ENCODE assay signal across 16 cellular contexts in the genomic region with DNA sequence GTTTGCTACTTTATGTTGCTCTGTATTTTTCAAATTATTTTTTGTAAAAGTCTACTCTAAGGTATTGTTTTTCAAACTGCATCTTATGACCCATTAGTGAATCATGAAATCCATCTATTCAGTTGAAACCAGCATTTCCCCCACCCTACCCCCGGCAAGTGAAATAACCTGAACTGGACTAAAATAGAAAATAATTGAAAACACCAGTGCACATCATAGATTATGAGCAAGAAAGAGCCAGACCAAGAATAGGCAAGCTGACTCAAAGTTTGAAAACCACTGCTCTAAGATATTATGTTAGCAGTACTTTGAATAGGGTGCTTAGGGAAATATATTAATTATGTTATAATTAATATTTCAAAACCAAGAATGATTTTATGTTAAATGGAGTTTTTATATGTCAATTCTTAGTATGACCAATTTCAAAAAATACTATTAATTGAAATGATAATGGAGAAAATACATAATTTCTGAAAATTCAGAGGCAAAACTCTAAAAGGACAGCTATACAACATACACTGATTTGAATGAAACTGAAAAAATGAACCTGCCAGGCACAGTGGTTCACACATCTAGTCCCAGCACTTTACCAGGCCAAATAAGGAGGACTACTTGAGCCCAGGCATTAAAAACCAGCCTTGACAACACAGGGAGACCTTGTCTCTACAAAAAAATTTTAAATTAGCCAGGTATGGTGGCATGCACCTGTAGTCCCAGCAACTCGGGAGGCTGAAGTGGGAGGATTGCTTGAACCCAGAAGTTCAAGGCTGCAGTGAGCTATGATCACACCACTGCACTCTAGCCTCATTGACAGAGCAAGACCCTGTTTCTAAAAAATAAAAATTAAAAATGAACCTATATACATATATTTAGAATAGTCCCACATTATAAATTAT.
DNase-seq lines count a peak whose midpoint lies in the region; ATAC-seq, FAIRE-seq and TF ChIP-seq lines count a peak whose summit lies in the region.
"Had no signal": no experiment of that assay in that cellular context is flagged by ENCODE, and none has a peak within 500 bp of the region (broad histone marks: within the 10 kb centered on the region; RNA-seq: fewer than 3 reads in every experiment).

No MANE protein-coding gene starts in this region.

- no peak for TF ChIP-seq POLR2A in HepG2 (IDR thresholded peaks at IDR 0.05; ENCODE audit: insufficient read depth in 1 of 2, low read depth in 2 of 2, low read length in 2 of 2)

- no peak for TF ChIP-seq EP300 in HepG2 (IDR thresholded peaks at IDR 0.05; ENCODE audit: low read depth in 2 of 2, low read length in 2 of 2)
- TF ChIP-seq EP300 in HepG2 (CRISPR knock-in tag; IDR thresholded peaks at IDR 0.05; ENCODE audit: borderline replicate concordance) = no peak

- H3K4me1 ChIP-seq in HepG2 (ENCODE audit: insufficient read depth, low read length) = peaks cover 34% of the 10 kb centered on the region
- H3K4me1 ChIP-seq: breast epithelium, sigmoid colon had no signal

- no peak for FAIRE-seq in HepG2 (lab: Jason Lieb, UNC)
- FAIRE-seq: H1 had no signal

- POLR2A ChIA-PET in HepG2 (lab: Yijun Ruan, JAX) = interaction anchor here (1.5 kb wide), 1 partner anchor 172 kb away, joined by 12 read pairs; the partner anchor contains the start of gene AMD1

- DNase-seq in GM06990 (ENCODE audit: extremely low read depth, insufficient read length) = peak; percentile 18
- no peak for DNase-seq in HepG2 (ENCODE audit: low spot score)
- DNase-seq in NCI-H345 (lab: John Stamatoyannopoulos, UW) = no peak
- no peak for DNase-seq in activated effector memory CD4-positive, alpha-beta T cell treated with Interleukin-2 at 50 U/mL for 16 hours
- DNase-seq in retina = no peak
- DNase-seq: C1 segment of cervical spinal cord, DMS53, NCI-H187 treated with DMSO at 0.1 percent for 48 hours, sigmoid colon had no signal

- H3K4me2 ChIP-seq in HepG2 (ENCODE audit: low read depth, low read length) = peak overlapping the region; percentile 47

- no peak for TF ChIP-seq RAD21 in HepG2 (CRISPR knock-in tag; IDR thresholded peaks at IDR 0.05)

- no peaks in the 10 kb centered on the region for H3K36me3 ChIP-seq in GM06990 (ENCODE audit: control insufficient read depth, insufficient read depth, low read length)
- peaks cover 1 to 3% of the 10 kb centered on the region in 2 experiments; a peak in 2 of 5 replicates for H3K36me3 ChIP-seq in HepG2 (replicated peaks in 1 of 2; ENCODE audit: control insufficient read depth in 1 of 2, insufficient read depth in 2 of 2, low read length in 2 of 2)
- H3K36me3 ChIP-seq: breast epithelium, sigmoid colon had no signal

- peaks cover 15% of the 10 kb centered on the region for H3K79me2 ChIP-seq in HepG2 (ENCODE audit: insufficient read depth, low read length)

- TF ChIP-seq CTCF in GM06990 (IDR thresholded peaks at IDR 0.05; ENCODE audit: insufficient read depth, low read length, poor library complexity, severe bottlenecking) = no peak
- no peak for TF ChIP-seq CTCF in HepG2 (CRISPR knock-in tag; IDR thresholded peaks at IDR 0.05)

- H2AFZ ChIP-seq in HepG2 (ENCODE audit: low read length) = no peak overlapping the region

- H3K4me3 ChIP-seq in GM06990 (replicated peaks; ENCODE audit: low read depth, low read length) (no peak overlapping the region), HepG2 (replicated peaks in 1 of 3; ENCODE audit: insufficient read depth in 1 of 3, low read depth in 2 of 3, low read length in 3 of 3) (no peak overlapping the region; a peak in 1 of 6 replicates)
- H3K4me3 ChIP-seq: breast epithelium, sigmoid colon had no signal

- no peaks in the 10 kb centered on the region for H3K27me3 ChIP-seq in GM06990 (replicated peaks; ENCODE audit: control insufficient read depth, insufficient read depth, low read length)
- H3K27me3 ChIP-seq in HepG2 (ENCODE audit: control insufficient read depth in 1 of 2, insufficient read depth in 2 of 2, low read length in 2 of 2) = no peaks in the 10 kb centered on the region
- H3K27me3 ChIP-seq: breast epithelium, sigmoid colon had no signal

- CTCF ChIA-PET in HepG2 (lab: Yijun Ruan, JAX; ENCODE audit: low intra/inter-chr PET ratio, low total read pairs) = no interaction called here

- in situ Hi-C loops in HepG2 (cut with HindIII; ENCODE audit: extremely low pct_ligation_motif_present, low pct_unique_long_range_greater_than_20kb) = no loop called here

- ATAC-seq in GM21390 (IDR thresholded peaks at IDR 0.05; ENCODE audit: unreplicated experiment) (peak; percentile 63), HG03469 (IDR thresholded peaks at IDR 0.05; ENCODE audit: unreplicated experiment) (peak; percentile 53), HepG2 (peak; percentile 44; the same call in 2 of the 3 replicates), HG03439 (IDR thresholded peaks at IDR 0.05; ENCODE audit: unreplicated experiment) (no peak)
- ATAC-seq: Right ventricle myocardium inferior had no signal

- no peaks in the 10 kb centered on the region for H3K9me3 ChIP-seq in HepG2 (ENCODE audit: low read length)
- H3K9me3 ChIP-seq: breast epithelium, sigmoid colon had no signal

- BruUV-seq in HepG2 (replicated peaks; lab: Mats Ljungman, UMichigan) = no TSS peak

- 47% methylated on average over 2 of the region's 2 CpGs for WGBS in HepG2 (ENCODE audit: low lambda C conversion rate)

- H3K9ac ChIP-seq in HepG2 (ENCODE audit: insufficient read depth, low read depth, low read length) = no peak overlapping the region

- H3K27ac ChIP-seq in HepG2 (ENCODE audit: extremely low read length, insufficient read depth, low read length) = peak overlapping the region; percentile 1
- H3K27ac ChIP-seq: breast epithelium, epithelial cell of prostate, sigmoid colon had no signal

- intact Hi-C loops in HepG2 (cut with micrococcal nuclease; ENCODE audit: unreplicated experiment) = loop anchor here (5.0 kb wide), 1 partner anchor 249 kb away; no protein-coding TSS in a partner anchor

- no peaks in the 10 kb centered on the region for H4K20me1 ChIP-seq in HepG2 (ENCODE audit: insufficient read depth, low read length)

TF ChIP-seq in HepG2, 621 proteins besides CTCF, POLR2A, EP300 and RAD21 (continues in another document):
- no peak for TF ChIP-seq ZNF343 (CRISPR knock-in tag; IDR thresholded peaks at IDR 0.05)
- no peak for TF ChIP-seq NONO (IDR thresholded peaks at IDR 0.05)
- 0 out of 2 replicates have a peak, but pooled peaks have one; percentile 5 for TF ChIP-seq NONO (CRISPR knock-in tag; conservative IDR thresholded peaks at IDR 0.05)
- TF ChIP-seq ZNF446 (CRISPR knock-in tag; IDR thresholded peaks at IDR 0.05) = no peak
- TF ChIP-seq, protein P1, sequence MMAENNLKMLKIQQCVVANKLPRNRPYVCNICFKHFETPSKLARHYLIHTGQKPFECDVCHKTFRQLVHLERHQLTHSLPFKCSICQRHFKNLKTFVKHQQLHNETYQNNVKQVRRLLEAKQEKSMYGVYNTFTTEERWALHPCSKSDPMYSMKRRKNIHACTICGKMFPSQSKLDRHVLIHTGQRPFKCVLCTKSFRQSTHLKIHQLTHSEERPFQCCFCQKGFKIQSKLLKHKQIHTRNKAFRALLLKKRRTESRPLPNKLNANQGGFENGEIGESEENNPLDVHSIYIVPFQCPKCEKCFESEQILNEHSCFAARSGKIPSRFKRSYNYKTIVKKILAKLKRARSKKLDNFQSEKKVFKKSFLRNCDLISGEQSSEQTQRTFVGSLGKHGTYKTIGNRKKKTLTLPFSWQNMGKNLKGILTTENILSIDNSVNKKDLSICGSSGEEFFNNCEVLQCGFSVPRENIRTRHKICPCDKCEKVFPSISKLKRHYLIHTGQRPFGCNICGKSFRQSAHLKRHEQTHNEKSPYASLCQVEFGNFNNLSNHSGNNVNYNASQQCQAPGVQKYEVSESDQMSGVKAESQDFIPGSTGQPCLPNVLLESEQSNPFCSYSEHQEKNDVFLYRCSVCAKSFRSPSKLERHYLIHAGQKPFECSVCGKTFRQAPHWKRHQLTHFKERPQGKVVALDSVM (CRISPR knock-in tag; IDR thresholded peaks at IDR 0.05) = peak; percentile 98
- no peak for TF ChIP-seq TOE1 (CRISPR knock-in tag; IDR thresholded peaks at IDR 0.05)
- no peak for TF ChIP-seq TARDBP (CRISPR knock-in tag; IDR thresholded peaks at IDR 0.05)
- no peak for TF ChIP-seq IKZF4 (CRISPR knock-in tag; IDR thresholded peaks at IDR 0.05; ENCODE audit: borderline replicate concordance, low read depth, not compliant biosample characterization)
- TF ChIP-seq POGZ (CRISPR knock-in tag; IDR thresholded peaks at IDR 0.05) = 0 out of 2 replicates have a peak, but pooled peaks have one; percentile 4
- no peak for TF ChIP-seq SOX13 (IDR thresholded peaks at IDR 0.05)
- TF ChIP-seq SOX13 (CRISPR knock-in tag; conservative IDR thresholded peaks at IDR 0.05 in 1 of 2, IDR thresholded peaks at IDR 0.05 in 1 of 2) = no peak
- peak; percentile 13; the same call in 1 of the 2 replicates for TF ChIP-seq ERF (CRISPR knock-in tag; IDR thresholded peaks at IDR 0.05)
- TF ChIP-seq ELF3 (CRISPR knock-in tag; IDR thresholded peaks at IDR 0.05) = no peak
- TF ChIP-seq SMAD1 (CRISPR knock-in tag; IDR thresholded peaks at IDR 0.05; ENCODE audit: borderline replicate concordance, low read depth) = no peak
- TF ChIP-seq KLF16 (CRISPR knock-in tag; IDR thresholded peaks at IDR 0.05) = no peak
- TF ChIP-seq ZMYM3 (CRISPR knock-in tag; IDR thresholded peaks at IDR 0.05) = peak; percentile 68; the same call in 1 of the 2 replicates
- TF ChIP-seq GPN1 (CRISPR knock-in tag; IDR thresholded peaks at IDR 0.05; ENCODE audit: borderline replicate concordance) = no peak
- 0 out of 2 replicates have a peak, but pooled peaks have one; percentile 30 for TF ChIP-seq ADNP (CRISPR knock-in tag; IDR thresholded peaks at IDR 0.05)
- TF ChIP-seq, protein P2, sequence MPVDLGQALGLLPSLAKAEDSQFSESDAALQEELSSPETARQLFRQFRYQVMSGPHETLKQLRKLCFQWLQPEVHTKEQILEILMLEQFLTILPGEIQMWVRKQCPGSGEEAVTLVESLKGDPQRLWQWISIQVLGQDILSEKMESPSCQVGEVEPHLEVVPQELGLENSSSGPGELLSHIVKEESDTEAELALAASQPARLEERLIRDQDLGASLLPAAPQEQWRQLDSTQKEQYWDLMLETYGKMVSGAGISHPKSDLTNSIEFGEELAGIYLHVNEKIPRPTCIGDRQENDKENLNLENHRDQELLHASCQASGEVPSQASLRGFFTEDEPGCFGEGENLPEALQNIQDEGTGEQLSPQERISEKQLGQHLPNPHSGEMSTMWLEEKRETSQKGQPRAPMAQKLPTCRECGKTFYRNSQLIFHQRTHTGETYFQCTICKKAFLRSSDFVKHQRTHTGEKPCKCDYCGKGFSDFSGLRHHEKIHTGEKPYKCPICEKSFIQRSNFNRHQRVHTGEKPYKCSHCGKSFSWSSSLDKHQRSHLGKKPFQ (CRISPR knock-in tag; IDR thresholded peaks at IDR 0.05; ENCODE audit: insufficient replicate concordance) = peak; percentile 27
- peak; percentile 21 for TF ChIP-seq ZEB1 (IDR thresholded peaks at IDR 0.05; ENCODE audit: insufficient replicate concordance, low read depth)
- no peak for TF ChIP-seq ZNF615 (CRISPR knock-in tag; IDR thresholded peaks at IDR 0.05; ENCODE audit: borderline replicate concordance)
- no peak for TF ChIP-seq ZNF543 (CRISPR knock-in tag; IDR thresholded peaks at IDR 0.05)
- no peak for TF ChIP-seq NR2F1 (CRISPR knock-in tag; IDR thresholded peaks at IDR 0.05)
